ENCODE assay signal across 19 cellular contexts in the genomic region with DNA sequence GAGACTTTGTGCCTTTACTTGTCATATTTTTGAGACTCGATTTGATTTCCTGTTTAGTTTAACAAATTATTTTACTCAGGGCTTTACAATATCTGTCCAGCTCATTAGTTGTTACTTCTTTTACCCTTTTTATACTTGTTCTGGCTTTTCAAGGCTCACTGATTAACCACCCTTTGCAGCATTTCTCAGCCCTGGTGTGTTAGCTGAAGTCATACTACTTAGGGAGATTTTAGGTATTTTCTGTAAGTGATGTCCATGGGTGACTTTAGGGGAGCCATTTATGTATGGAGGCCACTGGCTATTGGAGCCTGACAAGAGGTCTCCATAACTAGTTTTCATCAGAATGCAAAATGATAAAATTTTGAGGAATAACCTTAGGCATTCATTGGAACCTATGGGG.
"Had no signal": no experiment of that assay in that cellular context is flagged by ENCODE, and none has a peak within 500 bp of the region (broad histone marks: within the 10 kb centered on the region; RNA-seq: fewer than 3 reads in every experiment).

No MANE protein-coding gene starts in this region.

- H3K27me3 Mint-ChIP-seq: naive thymus-derived CD8-positive, alpha-beta T cell; stimulated activated memory B cell treated with anti-CD40 and anti-IgM and Interleukin-4, amounts not matched to agents 10 μg/mL and 1 μg/mL and 100 μg/mL, for 72 hours had no signal

- H3K27ac ChIP-seq: dorsolateral prefrontal cortex, lower lobe of right lung, psoas muscle, sigmoid colon, suprapubic skin, vagina had no signal

- H3K27ac Mint-ChIP-seq: immature natural killer cell; naive thymus-derived CD8-positive, alpha-beta T cell; nephron progenitor cell; stimulated activated memory B cell treated with anti-CD40 and anti-IgM and Interleukin-4, amounts not matched to agents 10 μg/mL and 1 μg/mL and 100 μg/mL, for 72 hours had no signal

- H3K4me3 ChIP-seq: dorsolateral prefrontal cortex, lower lobe of right lung, psoas muscle, sigmoid colon, suprapubic skin, vagina had no signal

- H3K36me3 ChIP-seq: lower lobe of right lung, sigmoid colon, suprapubic skin, vagina had no signal

- H3K9me3 Mint-ChIP-seq: immature natural killer cell; naive thymus-derived CD8-positive, alpha-beta T cell; nephron progenitor cell had no signal

- DNase-seq: cortex of kidney; dorsolateral prefrontal cortex; effector CD4-positive, alpha-beta T cell; hypothalamus; immature natural killer cell; left ventricle myocardium superior; lower lobe of right lung; naive thymus-derived CD8-positive, alpha-beta T cell; nephron progenitor cell; nucleus accumbens; psoas muscle; right cardiac atrium; sigmoid colon; stimulated activated CD4-positive, alpha-beta T cell treated with anti-CD3 and anti-CD28 coated beads, Interleukin-4, amount 100 ng/mL, for 4 hours; stimulated activated naive CD8-positive, alpha-beta T cell treated with anti-CD3 and anti-CD28 coated beads, Interleukin-15, Interleukin-2, amounts not matched to agents 100 U/mL and 50 U/mL, for 24 hours; trophoblast cell had no signal

- H3K27me3 ChIP-seq: sigmoid colon, suprapubic skin, vagina had no signal

- ATAC-seq: left ventricle myocardium superior; lower lobe of right lung; naive thymus-derived CD8-positive, alpha-beta T cell; psoas muscle; right cardiac atrium; stimulated activated memory B cell treated with anti-CD40 and anti-IgM and Interleukin-4, amounts not matched to agents 10 μg/mL and 1 μg/mL and 100 μg/mL, for 72 hours had no signal

- H3K4me1 Mint-ChIP-seq: immature natural killer cell; naive thymus-derived CD8-positive, alpha-beta T cell; stimulated activated memory B cell treated with anti-CD40 and anti-IgM and Interleukin-4, amounts not matched to agents 10 μg/mL and 1 μg/mL and 100 μg/mL, for 72 hours had no signal

- H3K36me3 Mint-ChIP-seq: immature natural killer cell; naive thymus-derived CD8-positive, alpha-beta T cell had no signal

- H3K4me1 ChIP-seq: lower lobe of right lung, psoas muscle, sigmoid colon, suprapubic skin, vagina had no signal

- H3K9me3 ChIP-seq: lower lobe of right lung, psoas muscle, sigmoid colon, suprapubic skin, vagina had no signal

- H3K4me3 Mint-ChIP-seq: immature natural killer cell; naive thymus-derived CD8-positive, alpha-beta T cell; nephron progenitor cell; stimulated activated memory B cell treated with anti-CD40 and anti-IgM and Interleukin-4, amounts not matched to agents 10 μg/mL and 1 μg/mL and 100 μg/mL, for 72 hours had no signal
